20 cellular contexts compared by ENCODE assay signal in the genomic region with DNA sequence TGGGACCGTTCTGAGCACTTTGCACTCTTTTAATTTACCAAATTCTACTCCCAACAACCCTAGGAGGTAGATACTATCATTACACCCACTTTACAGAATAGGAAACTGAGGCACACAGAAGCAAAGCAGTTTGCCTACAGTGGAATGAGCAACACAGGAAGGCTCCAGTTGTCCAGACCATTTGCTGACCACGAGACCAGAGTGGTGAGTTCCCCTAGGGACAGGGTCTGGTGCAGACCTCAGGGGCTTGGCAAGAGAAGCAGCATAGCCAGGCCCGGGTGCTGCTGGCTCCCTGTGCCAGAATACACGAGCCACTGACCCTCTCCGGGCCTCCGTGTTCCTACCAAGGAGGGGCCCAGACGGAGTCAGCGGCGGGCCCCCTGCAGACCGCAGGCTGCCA. TPM values are rescaled to one million over a fixed set of nuclear protein-coding genes. Genes with fewer than 3 reads are reported as not detected.
DNase-seq lines count a peak whose midpoint lies in the region; ATAC-seq, FAIRE-seq and TF ChIP-seq lines count a peak whose summit lies in the region.
"Had no signal": no experiment of that assay in that cellular context is flagged by ENCODE, and none has a peak within 500 bp of the region (broad histone marks: within the 10 kb centered on the region; RNA-seq: fewer than 3 reads in every experiment).

No MANE protein-coding gene starts in this region.

- 0 out of 2 replicates have a peak overlapping the region, but pooled peaks have one; percentile 12 for H3K9ac ChIP-seq in BLaER1
- H3K9ac ChIP-seq: KMS-11, SK-N-SH had no signal

- H3K4me1 Mint-ChIP-seq in CD8-positive, alpha-beta T cell (ENCODE audit: low read depth), result peaks cover 40% of the 10 kb centered on the region
- peaks cover 76% of the 10 kb centered on the region for H3K4me1 Mint-ChIP-seq in dendritic cell treated with granulocyte-macrophage colony-stimulating factor and Interleukin-4, amounts not matched to agents 40 ng/mL and 50 ng/mL, for 4 days (ENCODE audit: low read depth)
- H3K4me1 Mint-ChIP-seq in osteocyte (ENCODE audit: unreplicated experiment), result peaks cover 19% of the 10 kb centered on the region

- CTCF ChIA-PET in CD8-positive, alpha-beta T cell (lab: Charles Lee), result interaction anchor here (1.2 to 1.7 kb wide), 3 partner anchors 13 to 90 kb away, joined by 3 to 5 read pairs (median 5); no protein-coding TSS in a partner anchor

- no peaks in the 10 kb centered on the region for H3K27me3 Mint-ChIP-seq in CD8-positive, alpha-beta T cell (ENCODE audit: low read depth)
- H3K27me3 Mint-ChIP-seq in dendritic cell treated with granulocyte-macrophage colony-stimulating factor and Interleukin-4, amounts not matched to agents 40 ng/mL and 50 ng/mL, for 4 days, result no peaks in the 10 kb centered on the region
- H3K27me3 Mint-ChIP-seq in osteocyte (ENCODE audit: unreplicated experiment), result no peaks in the 10 kb centered on the region

- peak overlapping the region; percentile 97 for H3K4me2 ChIP-seq in BLaER1
- H3K4me2 ChIP-seq: KMS-11, SK-N-SH had no signal

- no peak for DNase-seq in CD8-positive, alpha-beta T cell
- DNase-seq in osteocyte (ENCODE audit: extremely low spot score, unreplicated experiment) (no peak), H54 (ENCODE audit: insufficient read length, low spot score) (no peak)
- DNase-seq in activated CD8-positive, alpha-beta memory T cell treated with anti-CD3 and anti-CD28 coated beads, Interleukin-2, amount 50 U/mL, for 48 hours, result no peak
- DNase-seq: DMS79; GOT3; MM.1S; NCI-H1092 treated with DMSO at 0.1 percent for 48 hours; NCI-H69; NK-92 treated with Interleukin-12 subunit alpha and Interleukin-12 subunit beta, amount 100 ng/mL, for 24 hours; SHP77; SK-N-SH had no signal

- no peak overlapping the region for H3K4me3 Mint-ChIP-seq in CD8-positive, alpha-beta T cell
- no peak overlapping the region for H3K4me3 Mint-ChIP-seq in dendritic cell treated with granulocyte-macrophage colony-stimulating factor and Interleukin-4, amounts not matched to agents 40 ng/mL and 50 ng/mL, for 4 days
- H3K4me3 Mint-ChIP-seq in osteocyte (ENCODE audit: unreplicated experiment), result no peak overlapping the region

- H4K20me1 ChIP-seq in BLaER1, result no peaks in the 10 kb centered on the region; the same call in 1 of the 2 replicates

- POLR2A ChIA-PET in CD8-positive, alpha-beta T cell (lab: Charles Lee), result interaction anchor here (0.7 kb wide), 1 partner anchor 25 kb away, joined by 3 read pairs; no protein-coding TSS in a partner anchor

- peaks cover 97% of the 10 kb centered on the region for H3K4me1 ChIP-seq in BLaER1
- H3K4me1 ChIP-seq in CD8-positive, alpha-beta T cell (ENCODE audit: insufficient read depth, low read length), result peaks cover 39% of the 10 kb centered on the region

- H3K36me3 ChIP-seq in BLaER1, result peaks cover 57% of the 10 kb centered on the region
- no peaks in the 10 kb centered on the region for H3K36me3 ChIP-seq in CD8-positive, alpha-beta T cell (ENCODE audit: insufficient read depth, low read length)

- H3K27ac Mint-ChIP-seq in CD8-positive, alpha-beta T cell, result peak overlapping the region; percentile 27
- peak overlapping the region; percentile 85 for H3K27ac Mint-ChIP-seq in dendritic cell treated with granulocyte-macrophage colony-stimulating factor and Interleukin-4, amounts not matched to agents 40 ng/mL and 50 ng/mL, for 4 days
- peak overlapping the region; percentile 56 for H3K27ac Mint-ChIP-seq in osteocyte (ENCODE audit: unreplicated experiment)

- no peak for ATAC-seq in CD8-positive, alpha-beta T cell
- no peak for ATAC-seq in GM19023 (IDR thresholded peaks at IDR 0.05; ENCODE audit: unreplicated experiment)

- no peaks in the 10 kb centered on the region for H3K27me3 ChIP-seq in BLaER1
- H3K27me3 ChIP-seq in CD8-positive, alpha-beta T cell (ENCODE audit: insufficient read depth, low read length), result no peaks in the 10 kb centered on the region

- peak overlapping the region; percentile 99 for H3K27ac ChIP-seq in BLaER1
- no peak overlapping the region for H3K27ac ChIP-seq in CD8-positive, alpha-beta T cell (ENCODE audit: low read depth, low read length)
- H3K27ac ChIP-seq: KMS-11 had no signal

- H3K36me3 Mint-ChIP-seq in CD8-positive, alpha-beta T cell, result no peaks in the 10 kb centered on the region
- H3K36me3 Mint-ChIP-seq in dendritic cell treated with granulocyte-macrophage colony-stimulating factor and Interleukin-4, amounts not matched to agents 40 ng/mL and 50 ng/mL, for 4 days (ENCODE audit: low read depth), result peaks cover 100% of the 10 kb centered on the region
- peaks cover 27% of the 10 kb centered on the region for H3K36me3 Mint-ChIP-seq in osteocyte (ENCODE audit: unreplicated experiment)

- FAIRE-seq in H54 (lab: Jason Lieb, UNC), result no peak
- FAIRE-seq: D721Med had no signal

- intact Hi-C loops in CD8-positive, alpha-beta T cell (cut with DNase I, micrococcal nuclease), result no loop called here
- intact Hi-C loops in dendritic cell treated with granulocyte-macrophage colony-stimulating factor and Interleukin-4, amounts not matched to agents 40 ng/mL and 50 ng/mL, for 4 days (cut with micrococcal nuclease), result loop anchor here (5.0 kb wide), 3 partner anchors 37 to 247 kb away; a partner anchor contains a TSS

- no peaks in the 10 kb centered on the region for H3K9me3 Mint-ChIP-seq in CD8-positive, alpha-beta T cell
- H3K9me3 Mint-ChIP-seq in dendritic cell treated with granulocyte-macrophage colony-stimulating factor and Interleukin-4, amounts not matched to agents 40 ng/mL and 50 ng/mL, for 4 days, result no peaks in the 10 kb centered on the region
- H3K9me3 Mint-ChIP-seq in osteocyte (ENCODE audit: unreplicated experiment), result no peaks in the 10 kb centered on the region

- no peak overlapping the region for H3K4me3 ChIP-seq in BLaER1
- H3K4me3 ChIP-seq in CD8-positive, alpha-beta T cell (ENCODE audit: low read depth, low read length), result no peak overlapping the region

- TF ChIP-seq CTCF in CD8-positive, alpha-beta T cell (IDR thresholded peaks at IDR 0.05), result no peak
- TF ChIP-seq CTCF in osteocyte (IDR thresholded peaks at IDR 0.05), result no peak

- no peak for TF ChIP-seq POLR2A in H54 (IDR thresholded peaks at IDR 0.05; ENCODE audit: low read depth, low read length)

- H3K9me3 ChIP-seq in BLaER1, result no peaks in the 10 kb centered on the region
- H3K9me3 ChIP-seq in CD8-positive, alpha-beta T cell (ENCODE audit: low read length), result no peaks in the 10 kb centered on the region
- H3K9me3 ChIP-seq: SK-N-SH had no signal

RNA-seq across cellular contexts. Expression of a gene that starts 26.5 kb away (rescaled TPM):
- 10 to 100 TPM; 84.7 to 96.8 TPM for total RNA-seq in CD8-positive, alpha-beta T cell
- total RNA-seq in osteocyte, result 316 and 358 TPM in 2 replicates

RNA-seq across cellular contexts. Expression of a gene that starts 37.0 kb away (rescaled TPM):
- not detected for total RNA-seq in CD8-positive, alpha-beta T cell
- not detected in 2 replicates for total RNA-seq in osteocyte
- total RNA-seq: A673, G401, OCI-LY7 had no signal

RNA-seq across cellular contexts. Expression of a gene that starts 51.6 kb away (rescaled TPM):
- total RNA-seq in CD8-positive, alpha-beta T cell, result not detected
- not detected in 2 replicates for total RNA-seq in osteocyte
- total RNA-seq: A673, G401, OCI-LY7 had no signal

Comparison
In these comparisons a context has a peak if more than half of its experiments do, and no peak if none do; other contexts are left out.
1. H3K27ac Mint-ChIP-seq: peak in every context shown above with its lines; median percentile 85 in dendritic cell treated with granulocyte-macrophage colony-stimulating factor and Interleukin-4, amounts not matched to agents 40 ng/mL and 50 ng/mL, for 4 days; 56 in osteocyte; 27 in CD8-positive, alpha-beta T cell.